ENCODE assay signal across 10 cellular contexts in the genomic region with DNA sequence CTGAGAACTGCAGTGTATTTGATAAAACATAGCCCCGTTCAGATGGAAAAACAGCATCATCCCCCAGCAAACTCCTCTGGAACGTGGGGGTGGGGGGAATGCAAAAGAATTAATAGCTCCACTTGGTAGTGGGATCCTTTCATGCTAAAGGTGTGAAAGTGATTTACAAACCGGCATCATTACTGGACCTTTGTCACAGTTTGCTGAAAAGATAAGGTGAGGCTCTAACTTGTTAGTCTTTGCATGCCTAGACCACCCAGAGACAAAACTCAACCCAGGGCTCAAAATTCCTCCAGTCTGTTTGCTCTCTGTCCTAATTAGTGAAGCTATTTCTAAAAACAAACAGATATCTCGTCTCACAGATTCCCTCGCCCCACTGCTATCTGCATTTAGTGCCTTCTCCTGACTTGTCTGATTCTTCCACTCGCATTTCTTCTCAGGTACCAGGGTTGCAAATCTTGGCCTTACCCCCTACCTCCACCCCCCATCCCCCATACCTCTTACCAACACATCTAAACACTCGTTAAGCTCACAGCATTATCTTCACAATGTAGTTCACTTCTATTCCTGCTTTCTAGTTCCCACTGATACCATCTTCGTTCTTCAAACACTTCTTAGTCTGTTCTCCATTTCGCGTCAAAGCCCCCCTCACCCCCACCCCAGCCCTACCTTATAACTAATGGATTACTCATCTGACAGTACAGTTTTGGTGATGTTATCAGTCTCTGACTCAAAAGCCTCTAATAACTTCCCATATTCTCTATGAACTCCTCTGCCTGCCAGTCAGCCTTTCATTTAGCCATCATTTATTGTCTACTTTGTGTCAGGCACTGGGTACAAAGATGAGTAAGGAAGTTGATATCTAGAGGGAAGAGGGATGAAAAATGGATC. TPM values are rescaled to one million over a fixed set of nuclear protein-coding genes. Genes with fewer than 3 reads are reported as not detected.
A peak's percentile ranks its signal among the peaks of the same experiment; 100 is the strongest.
DNase-seq lines count a peak whose midpoint lies in the region; ATAC-seq and TF ChIP-seq lines count a peak whose summit lies in the region.
"Had no signal": no experiment of that assay in that cellular context is flagged by ENCODE, and none has a peak within 500 bp of the region (broad histone marks: within the 10 kb centered on the region; RNA-seq: fewer than 3 reads in every experiment).

No MANE protein-coding gene starts in this region.

- no peak overlapping the region for H3K23ac ChIP-seq in H9 (ENCODE audit: insufficient read length, low read depth, low read length)

- no peak overlapping the region for H2BK12ac ChIP-seq in H9 (ENCODE audit: insufficient read length, low read depth, low read length)

- H3K9ac ChIP-seq in H9 (ENCODE audit: extremely low read depth, insufficient read length, low read length) = no peak overlapping the region

- H3K36me3 ChIP-seq in testis (ENCODE audit: low read depth, missing control alignments) = no peaks in the 10 kb centered on the region

- intact Hi-C loops in activated CD8-positive, alpha-beta T cell treated with anti-CD3 and anti-CD28 coated beads for 36 hours (cut with micrococcal nuclease) = loop anchor here (2.0 kb wide), 1 partner anchor 35 kb away; no protein-coding TSS in a partner anchor
- intact Hi-C loops in testis (cut with DNase I; ENCODE audit: low total_unique reads) = no loop called here

- H3T11ph ChIP-seq in H9 (ENCODE audit: low read length) = no peak overlapping the region

- H3K27ac ChIP-seq in AG04450 (ENCODE audit: low read depth, low read length) = peak overlapping the region; percentile 22
- no peak overlapping the region for H3K27ac ChIP-seq in H9 (ENCODE audit: insufficient read length, low read depth, low read length)
- H3K27ac ChIP-seq in testis = peak overlapping the region in 1 of 2 donors; percentile 41

- no peaks in the 10 kb centered on the region for H3K27me3 ChIP-seq in AG04450 (ENCODE audit: control insufficient read depth, insufficient read depth, low read length)
- H3K27me3 ChIP-seq in H9 (ENCODE audit: insufficient read depth, low read length) = peaks cover 12% of the 10 kb centered on the region; the same call in 1 of the 2 replicates
- H3K27me3 ChIP-seq in testis = no peaks in the 10 kb centered on the region

- no peak overlapping the region for H2AFZ ChIP-seq in H9 (ENCODE audit: low read length)

- DNase-seq in AG04450 (ENCODE audit: low read depth, low spot score) = no peak
- no peak for DNase-seq in H9
- peak; percentile 68 for DNase-seq in activated CD8-positive, alpha-beta T cell treated with anti-CD3 and anti-CD28 coated beads for 36 hours
- DNase-seq in left kidney (ENCODE audit: low read depth, low spot score) = peak; percentile 36
- no peak for DNase-seq in NCI-H526 treated with DMSO at 0.1 percent for 48 hours (lab: John Stamatoyannopoulos, UW)
- DNase-seq in SHP77 (lab: John Stamatoyannopoulos, UW) = no peak
- no peak for DNase-seq in testis
- DNase-seq: central memory CD4-positive, alpha-beta T cell had no signal

- H3K4ac ChIP-seq in H9 (ENCODE audit: low read depth, low read length) = no peak overlapping the region

- no peak overlapping the region for H3K56ac ChIP-seq in H9 (ENCODE audit: insufficient read length, low read depth, low read length)

- H3K4me1 ChIP-seq in H9 (ENCODE audit: insufficient read depth, low read length) (peaks cover 19% of the 10 kb centered on the region; the same call in 1 of the 2 replicates), testis (peaks cover 72% of the 10 kb centered on the region)

- H3K36me3 Mint-ChIP-seq in H9 (ENCODE audit: insufficient read depth in 1 of 3, low read depth in 3 of 3) = no peaks in the 10 kb centered on the region; a peak in 1 of 7 replicates
- H3K36me3 Mint-ChIP-seq in activated CD8-positive, alpha-beta T cell treated with anti-CD3 and anti-CD28 coated beads for 36 hours (ENCODE audit: low read depth) = peaks cover under 1% of the 10 kb centered on the region

- H4K5ac ChIP-seq in H9 (ENCODE audit: insufficient read length, low read depth, low read length) = no peak overlapping the region

- H3K4me3 ChIP-seq in AG04450 (ENCODE audit: low read depth, low read length) (no peak overlapping the region), testis (no peak overlapping the region)
- H3K4me3 ChIP-seq: lung had no signal

- H3K27me3 Mint-ChIP-seq in H9 (ENCODE audit: low read depth) = peaks cover 58% of the 10 kb centered on the region
- H3K27me3 Mint-ChIP-seq in activated CD8-positive, alpha-beta T cell treated with anti-CD3 and anti-CD28 coated beads for 36 hours = no peaks in the 10 kb centered on the region

- H3K4me3 Mint-ChIP-seq in H9 = peak overlapping the region in 1 of 2 experiments; percentile 62; a peak in 2 of 5 replicates
- peak overlapping the region; percentile 56 for H3K4me3 Mint-ChIP-seq in activated CD8-positive, alpha-beta T cell treated with anti-CD3 and anti-CD28 coated beads for 36 hours

- no peaks in the 10 kb centered on the region for H3K79me2 ChIP-seq in H9 (ENCODE audit: insufficient read depth, low read length)

- no peak overlapping the region for H3K18ac ChIP-seq in H9 (ENCODE audit: insufficient read length, low read depth, low read length)

- no peak overlapping the region for H4K8ac ChIP-seq in H9 (replicated peaks; ENCODE audit: insufficient read length, low read depth, low read length)

- H3K4me2 ChIP-seq in H9 (ENCODE audit: insufficient read depth, insufficient read length, low read length) = peak overlapping the region; percentile 14

- no peak overlapping the region for H2AK5ac ChIP-seq in H9 (ENCODE audit: insufficient read length, low read length)

- no peaks in the 10 kb centered on the region for H4K20me1 ChIP-seq in H9 (ENCODE audit: control insufficient read depth, insufficient read depth, insufficient read length)

- no peak overlapping the region for H2BK20ac ChIP-seq in H9 (ENCODE audit: low read depth, low read length, poor library complexity, severe bottlenecking)

- H2BK120ac ChIP-seq in H9 (ENCODE audit: low read depth, low read length, poor library complexity, severe bottlenecking) = no peak overlapping the region

- WGBS in H9 (ENCODE audit: extremely low coverage, insufficient read length, low lambda C conversion rate) = 100% methylated on average over 1 of the region's 10 CpGs
- WGBS in testis, 2 donors = 42 to 43% methylated on average over 10 of the region's 10 CpGs

- peaks cover 84 to 86% of the 10 kb centered on the region in 2 experiments for H3K4me1 Mint-ChIP-seq in H9
- peaks cover 79% of the 10 kb centered on the region for H3K4me1 Mint-ChIP-seq in activated CD8-positive, alpha-beta T cell treated with anti-CD3 and anti-CD28 coated beads for 36 hours (ENCODE audit: low read depth)

- CTCF ChIA-PET in AG04450 (lab: Charles Lee) = interaction anchor here (0.6 to 1.6 kb wide), 6 partner anchors 9 to 174 kb away, joined by 3 to 7 read pairs (median 3); no protein-coding TSS in a partner anchor
- CTCF ChIA-PET in activated CD8-positive, alpha-beta T cell treated with anti-CD3 and anti-CD28 coated beads for 36 hours (lab: Charles Lee) = interaction anchor here (0.6 to 3.5 kb wide), 4 partner anchors 10 to 62 kb away, joined by 3 to 17 read pairs (median 8); no protein-coding TSS in a partner anchor

- peaks cover 0 to 4% of the 10 kb centered on the region in 2 experiments; a peak in 2 of 5 replicates for H3K9me3 Mint-ChIP-seq in H9
- peaks cover 2% of the 10 kb centered on the region for H3K9me3 Mint-ChIP-seq in activated CD8-positive, alpha-beta T cell treated with anti-CD3 and anti-CD28 coated beads for 36 hours

- ATAC-seq in activated CD8-positive, alpha-beta T cell treated with anti-CD3 and anti-CD28 coated beads for 36 hours = peak; percentile 35
- ATAC-seq in GM21528 (IDR thresholded peaks at IDR 0.05; ENCODE audit: low FRiP score, unreplicated experiment) = no peak

- no peaks in the 10 kb centered on the region for H3K79me1 ChIP-seq in H9 (ENCODE audit: insufficient read depth, low read depth, low read length, poor library complexity, severe bottlenecking)

- no peak for TF ChIP-seq CTCF in AG04450 (IDR thresholded peaks at IDR 0.05; ENCODE audit: low read depth, low read length)
- no peak for TF ChIP-seq CTCF in H9 (conservative IDR thresholded peaks at IDR 0.05)
- TF ChIP-seq CTCF in activated CD8-positive, alpha-beta T cell treated with anti-CD3 and anti-CD28 coated beads for 36 hours (IDR thresholded peaks at IDR 0.05) = no peak
- no peak for TF ChIP-seq CTCF in testis (IDR thresholded peaks at IDR 0.05)

- peak overlapping the region in 2 of 3 experiments; percentile 94 to 97; a peak in 1 of 7 replicates for H3K27ac Mint-ChIP-seq in H9
- H3K27ac Mint-ChIP-seq in activated CD8-positive, alpha-beta T cell treated with anti-CD3 and anti-CD28 coated beads for 36 hours = peak overlapping the region; percentile 96

- no peak overlapping the region for H4K91ac ChIP-seq in H9 (ENCODE audit: insufficient read length, low read depth, low read length)

- no peak overlapping the region for H3K14ac ChIP-seq in H9 (ENCODE audit: insufficient read depth, low read length)

- no peak for TF ChIP-seq POLR2A in testis (IDR thresholded peaks at IDR 0.05)

- H3K9me3 ChIP-seq in AG04450 (ENCODE audit: control insufficient read depth, insufficient read depth, low read length) (no peaks in the 10 kb centered on the region; the same call in 1 of the 2 replicates), H9 (ENCODE audit: control insufficient read depth, low read depth, low read length) (no peaks in the 10 kb centered on the region), testis (no peaks in the 10 kb centered on the region)

- H2BK5ac ChIP-seq in H9 (ENCODE audit: insufficient read length, low read length) = no peak overlapping the region

- peaks cover 9% of the 10 kb centered on the region for H3K23me2 ChIP-seq in H9 (ENCODE audit: insufficient read length, low read depth, low read length, poor library complexity, severe bottlenecking)

- POLR2A ChIA-PET in AG04450 (lab: Yijun Ruan, JAX) = interaction anchor here (2.8 to 4.7 kb wide), 2 partner anchors 11 to 41 kb away, joined by 24 to 28 read pairs; partner anchors contain the start of gene IER5
- POLR2A ChIA-PET in activated CD8-positive, alpha-beta T cell treated with anti-CD3 and anti-CD28 coated beads for 36 hours (lab: Charles Lee) = interaction anchor here (0.6 to 15.6 kb wide), 6 partner anchors 8 to 81 kb away, joined by 3 to 209 read pairs (median 4); partner anchors contain the start of gene IER5

- no peak overlapping the region for H2BK15ac ChIP-seq in H9 (ENCODE audit: low read depth, low read length)

RNA-seq across cellular contexts. Expression of gene IER5, which starts 11.8 kb away (rescaled TPM):
- polyA plus RNA-seq in AG04450 (2011; rRNA removed) (20.4 and 20.7 TPM in 2 replicates), testis (ENCODE audit: insufficient read depth, low read depth, low replicate concordance) (7.1 TPM)
- 26.6 and 31.9 TPM in 2 replicates for polyA minus RNA-seq in AG04450 (2011; rRNA and poly(A)+ RNA removed)
- total RNA-seq in H9 (2021) (6.7 and 7.6 TPM in 2 replicates), testis (10 to 100 TPM; 10.3 to 13.3 TPM)
- 10 to 100 TPM; 39.8 to 41.3 TPM for total RNA-seq in activated CD8-positive, alpha-beta T cell treated with anti-CD3 and anti-CD28 coated beads for 36 hours

Comparison
In these comparisons a context has a peak if more than half of its experiments do, and no peak if none do; other contexts are left out.
1. DNase-seq: peak in activated CD8-positive, alpha-beta T cell treated with anti-CD3 and anti-CD28 coated beads for 36 hours (single experiment) and left kidney (single experiment); none in AG04450 (single experiment), H9 (single experiment), NCI-H526 treated with DMSO at 0.1 percent for 48 hours (single experiment), SHP77 (0 of 2) and testis (single experiment).